30 cellular contexts compared by ENCODE assay signal in genomic region chr17:67109111-67109510, GRCh38.
DNase-seq lines count a peak whose midpoint lies in the region; ATAC-seq and TF ChIP-seq lines count a peak whose summit lies in the region.
"Had no signal": no experiment of that assay in that cellular context is flagged by ENCODE, and none has a peak within 500 bp of the region (broad histone marks: within the 10 kb centered on the region; RNA-seq: fewer than 3 reads in every experiment).

No MANE protein-coding gene starts in this region.

- intact Hi-C loops in uterus (cut with DNase I; ENCODE audit: low total_unique reads), result no loop called here

- TF ChIP-seq POLR2A in uterus (IDR thresholded peaks at IDR 0.05), result no peak

- no peaks in the 10 kb centered on the region for H3K36me3 ChIP-seq in uterus

- no peak overlapping the region for H3K4me3 Mint-ChIP-seq in stimulated activated naive CD8-positive, alpha-beta T cell treated with anti-CD3 and anti-CD28 coated beads, Interleukin-15, Interleukin-2, amounts not matched to agents 100 ng/mL and 50 ng/mL, for 24 hours
- H3K4me3 Mint-ChIP-seq in immature natural killer cell, result no peak overlapping the region
- H3K4me3 Mint-ChIP-seq in type B pancreatic cell, result no peak overlapping the region
- H3K4me3 Mint-ChIP-seq: activated CD4-positive, alpha-beta memory T cell treated with anti-CD3 and anti-CD28 coated beads for 36 hours; activated naive CD4-positive, alpha-beta T cell treated with anti-CD3 and anti-CD28 coated beads, Interleukin-2, amount 10 ng/mL, durations not matched to agents 7 days and 5 days; activated T-helper 1 cell treated with anti-CD3 and anti-CD28 coated beads, Interleukin-12 subunit alpha, Interleukin-12 subunit beta, Interleukin-2, Interleukin-4 antibody, amounts not matched to agents 30 ng/mL and 10 ng/mL and 1 ng/mL, durations not matched to agents 14 hours and 24 hours and 36 hours; stimulated activated naive CD8-positive, alpha-beta T cell treated with anti-CD3 and anti-CD28 coated beads, Interleukin-15, amount 100 ng/mL, for 72 hours; T-helper 1 cell treated with Interleukin-12 subunit alpha and Interleukin-12 subunit beta and Interleukin-4 antibody, amounts not matched to agents 30 μg/mL and 1 μg/mL, for 36 hours had no signal

- H3K4me1 Mint-ChIP-seq in stimulated activated naive CD8-positive, alpha-beta T cell treated with anti-CD3 and anti-CD28 coated beads, Interleukin-15, Interleukin-2, amounts not matched to agents 100 ng/mL and 50 ng/mL, for 24 hours (ENCODE audit: low read depth), result peaks cover 11% of the 10 kb centered on the region
- peaks cover 18 to 43% of the 10 kb centered on the region in 2 donors for H3K4me1 Mint-ChIP-seq in immature natural killer cell
- H3K4me1 Mint-ChIP-seq in type B pancreatic cell (ENCODE audit: unreplicated experiment), result peaks cover 3% of the 10 kb centered on the region
- H3K4me1 Mint-ChIP-seq: activated naive CD4-positive, alpha-beta T cell treated with anti-CD3 and anti-CD28 coated beads, Interleukin-2, amount 10 ng/mL, durations not matched to agents 7 days and 5 days had no signal

- DNase-seq in stimulated activated naive CD8-positive, alpha-beta T cell treated with anti-CD3 and anti-CD28 coated beads, Interleukin-15, Interleukin-2, amounts not matched to agents 100 U/mL and 50 U/mL, for 24 hours, result no peak
- DNase-seq in SK-MEL-5 (ENCODE audit: low read depth, low spot score) (peak; percentile 28), immature natural killer cell (no peak), type B pancreatic cell (ENCODE audit: extremely low spot score, unreplicated experiment) (no peak), uterus (no peak)
- no peak for DNase-seq in activated naive CD4-positive, alpha-beta T cell treated with anti-CD3 and anti-CD28 coated beads, Interleukin-2, amount 50 U/mL, for 16 hours
- DNase-seq: activated CD4-positive, alpha-beta memory T cell treated with anti-CD3 and anti-CD28 coated beads for 36 hours; activated CD4-positive, alpha-beta T cell treated with anti-CD3 and anti-CD28 coated beads for 1 hour; activated CD8-positive, alpha-beta memory T cell treated with anti-CD3 and anti-CD28 coated beads, Interleukin-2, amount 50 U/mL, for 48 hours; activated naive CD4-positive, alpha-beta T cell treated with anti-CD3 and anti-CD28 coated beads, Interleukin-2, amount 10 ng/mL, durations not matched to agents 7 days and 5 days; amniotic stem cell; DMS153; effector CD4-positive, alpha-beta T cell; left cardiac atrium; NCI-H1105; NCI-H187 treated with DMSO at 0.1 percent for 48 hours; NCI-H2171; pancreas; retina; small intestine; stimulated activated naive CD8-positive, alpha-beta T cell treated with anti-CD3 and anti-CD28 coated beads, Interleukin-15, amount 100 ng/mL, for 72 hours; tibial artery had no signal

- peak overlapping the region; percentile 9 for H3K27ac Mint-ChIP-seq in stimulated activated naive CD8-positive, alpha-beta T cell treated with anti-CD3 and anti-CD28 coated beads, Interleukin-15, Interleukin-2, amounts not matched to agents 100 ng/mL and 50 ng/mL, for 24 hours
- H3K27ac Mint-ChIP-seq in immature natural killer cell (peak overlapping the region in 4 of 6 donors; percentile 10 to 84 (median 33)), type B pancreatic cell (peak overlapping the region; percentile 7)
- H3K27ac Mint-ChIP-seq: activated CD4-positive, alpha-beta memory T cell treated with anti-CD3 and anti-CD28 coated beads for 36 hours; activated naive CD4-positive, alpha-beta T cell treated with anti-CD3 and anti-CD28 coated beads, Interleukin-2, amount 10 ng/mL, durations not matched to agents 7 days and 5 days; activated T-helper 1 cell treated with anti-CD3 and anti-CD28 coated beads, Interleukin-12 subunit alpha, Interleukin-12 subunit beta, Interleukin-2, Interleukin-4 antibody, amounts not matched to agents 30 ng/mL and 10 ng/mL and 1 ng/mL, durations not matched to agents 14 hours and 24 hours and 36 hours; T-helper 1 cell treated with Interleukin-12 subunit alpha and Interleukin-12 subunit beta and Interleukin-4 antibody, amounts not matched to agents 30 μg/mL and 1 μg/mL, for 36 hours had no signal

- H3K27ac ChIP-seq in uterus, result no peak overlapping the region
- H3K27ac ChIP-seq: epithelial cell of prostate, hepatocyte, pancreas, tibial artery had no signal

- TF ChIP-seq CTCF in type B pancreatic cell (conservative IDR thresholded peaks at IDR 0.05), result no peak
- TF ChIP-seq CTCF in uterus (IDR thresholded peaks at IDR 0.05), result no peak

- no peak overlapping the region for H3K4me3 ChIP-seq in uterus
- H3K4me3 ChIP-seq: hepatocyte, lung, pancreas, tibial artery had no signal

- ATAC-seq in stimulated activated naive CD8-positive, alpha-beta T cell treated with anti-CD3 and anti-CD28 coated beads, Interleukin-15, Interleukin-2, amounts not matched to agents 100 U/mL and 50 U/mL, for 24 hours, result no peak
- no peak for ATAC-seq in HG03439 (IDR thresholded peaks at IDR 0.05; ENCODE audit: unreplicated experiment)
- ATAC-seq: left cardiac atrium; pancreas; SK-N-SH treated with all-trans-retinoic acid at 6 μM for 48 hours; stimulated activated naive CD8-positive, alpha-beta T cell treated with anti-CD3 and anti-CD28 coated beads, Interleukin-15, amount 100 ng/mL, for 72 hours had no signal

- H3K9me3 ChIP-seq in uterus, result no peaks in the 10 kb centered on the region
- H3K9me3 ChIP-seq: pancreas, tibial artery had no signal

- H3K36me3 Mint-ChIP-seq in stimulated activated naive CD8-positive, alpha-beta T cell treated with anti-CD3 and anti-CD28 coated beads, Interleukin-15, Interleukin-2, amounts not matched to agents 100 ng/mL and 50 ng/mL, for 24 hours (ENCODE audit: low read depth), result peaks cover 82% of the 10 kb centered on the region
- H3K36me3 Mint-ChIP-seq in immature natural killer cell, result peaks cover 32 to 61% (median 44%) of the 10 kb centered on the region in 3 donors
- H3K36me3 Mint-ChIP-seq in type B pancreatic cell, result peaks cover 55% of the 10 kb centered on the region

- H3K9me3 Mint-ChIP-seq in stimulated activated naive CD8-positive, alpha-beta T cell treated with anti-CD3 and anti-CD28 coated beads, Interleukin-15, Interleukin-2, amounts not matched to agents 100 ng/mL and 50 ng/mL, for 24 hours, result no peaks in the 10 kb centered on the region
- H3K9me3 Mint-ChIP-seq in immature natural killer cell (peaks cover 0 to 2% (median 0%) of the 10 kb centered on the region in 6 donors), type B pancreatic cell (no peaks in the 10 kb centered on the region)
- H3K9me3 Mint-ChIP-seq: activated CD4-positive, alpha-beta memory T cell treated with anti-CD3 and anti-CD28 coated beads for 36 hours; activated naive CD4-positive, alpha-beta T cell treated with anti-CD3 and anti-CD28 coated beads, Interleukin-2, amount 10 ng/mL, durations not matched to agents 7 days and 5 days; activated T-helper 1 cell treated with anti-CD3 and anti-CD28 coated beads, Interleukin-12 subunit alpha, Interleukin-12 subunit beta, Interleukin-2, Interleukin-4 antibody, amounts not matched to agents 30 ng/mL and 10 ng/mL and 1 ng/mL, durations not matched to agents 14 hours and 24 hours and 36 hours; stimulated activated naive CD8-positive, alpha-beta T cell treated with anti-CD3 and anti-CD28 coated beads, Interleukin-15, amount 100 ng/mL, for 72 hours; T-helper 1 cell treated with Interleukin-12 subunit alpha and Interleukin-12 subunit beta and Interleukin-4 antibody, amounts not matched to agents 30 μg/mL and 1 μg/mL, for 36 hours had no signal

- no peaks in the 10 kb centered on the region for H3K27me3 Mint-ChIP-seq in stimulated activated naive CD8-positive, alpha-beta T cell treated with anti-CD3 and anti-CD28 coated beads, Interleukin-15, Interleukin-2, amounts not matched to agents 100 ng/mL and 50 ng/mL, for 24 hours
- peaks cover 0 to 6% (median 2%) of the 10 kb centered on the region in 3 donors for H3K27me3 Mint-ChIP-seq in immature natural killer cell (ENCODE audit: low read depth in 3 of 3)
- no peaks in the 10 kb centered on the region for H3K27me3 Mint-ChIP-seq in type B pancreatic cell
- H3K27me3 Mint-ChIP-seq: activated CD4-positive, alpha-beta memory T cell treated with anti-CD3 and anti-CD28 coated beads for 36 hours; activated naive CD4-positive, alpha-beta T cell treated with anti-CD3 and anti-CD28 coated beads, Interleukin-2, amount 10 ng/mL, durations not matched to agents 7 days and 5 days; stimulated activated naive CD8-positive, alpha-beta T cell treated with anti-CD3 and anti-CD28 coated beads, Interleukin-15, amount 100 ng/mL, for 72 hours had no signal

- no peaks in the 10 kb centered on the region for H3K4me1 ChIP-seq in uterus
- H3K4me1 ChIP-seq: tibial artery had no signal

- H3K27me3 ChIP-seq in uterus, result no peaks in the 10 kb centered on the region
- H3K27me3 ChIP-seq: hepatocyte, pancreas, tibial artery had no signal

- in situ Hi-C loops in SK-MEL-5 (cut with HindIII; ENCODE audit: low pct_unique_long_range_greater_than_20kb, low sequenced_read_pairs), result no loop called here
